27 cellular contexts compared by ENCODE assay signal in genomic region chr12:111010916-111011657, GRCh38. TPM values are rescaled to one million over a fixed set of nuclear protein-coding genes. Genes with fewer than 3 reads are reported as not detected.
"Had no signal": no experiment of that assay in that cellular context is flagged by ENCODE, and none has a peak within 500 bp of the region (broad histone marks: within the 10 kb centered on the region; RNA-seq: fewer than 3 reads in every experiment).

No MANE protein-coding gene starts in this region.

- H3K27me3 ChIP-seq: ovary, right atrium auricular region, uterus had no signal

- H3K4me3 Mint-ChIP-seq: mesothelial cell of epicardium; naive thymus-derived CD4-positive, alpha-beta T cell; natural killer cell treated with Interleukin-12 subunit alpha and Interleukin-12 subunit beta and Interleukin-15 and Interleukin-18, amount 100 ng/mL, for 72 hours; stimulated activated effector memory CD8-positive, alpha-beta T cell treated with anti-CD3 and anti-CD28 coated beads, Interleukin-12 subunit alpha, Interleukin-12 subunit beta, amount 100 ng/mL, for 72 hours; stimulated activated naive CD8-positive, alpha-beta T cell treated with anti-CD3 and anti-CD28 coated beads, Interleukin-15, Interleukin-2, amounts not matched to agents 100 ng/mL and 50 ng/mL, for 24 hours; type B pancreatic cell had no signal

- H3K36me3 ChIP-seq: left ventricle myocardium inferior, ovary, right atrium auricular region, suprapubic skin, thoracic aorta, tibial artery, uterus had no signal

- H3K9me3 ChIP-seq: left ventricle myocardium inferior, ovary, right atrium auricular region, suprapubic skin, thoracic aorta, tibial artery, uterus had no signal

- H3K4me1 Mint-ChIP-seq: mesothelial cell of epicardium; naive thymus-derived CD4-positive, alpha-beta T cell; stimulated activated effector memory CD8-positive, alpha-beta T cell treated with anti-CD3 and anti-CD28 coated beads, Interleukin-12 subunit alpha, Interleukin-12 subunit beta, amount 100 ng/mL, for 72 hours had no signal

- DNase-seq: islet precursor cell; left ventricle myocardium inferior; mesendoderm; naive thymus-derived CD4-positive, alpha-beta T cell; ovary; stimulated activated CD4-positive, alpha-beta T cell treated with anti-CD3 and anti-CD28 coated beads, Interleukin-12 subunit alpha, Interleukin-12 subunit beta, amount 100 ng/mL, for 4 hours; stimulated activated CD4-positive, alpha-beta T cell treated with anti-CD3 and anti-CD28 coated beads, Interleukin-15, amount 100 ng/mL, for 24 hours; stimulated activated CD4-positive, alpha-beta T cell treated with anti-CD3 and anti-CD28 coated beads, Interleukin-4, amount 100 ng/mL, for 24 hours; stimulated activated naive CD4-positive, alpha-beta T cell; tibial artery; uterus had no signal

- H3K27ac Mint-ChIP-seq: mesothelial cell of epicardium; naive thymus-derived CD4-positive, alpha-beta T cell; natural killer cell treated with Interleukin-12 subunit alpha and Interleukin-12 subunit beta and Interleukin-15 and Interleukin-18, amount 100 ng/mL, for 72 hours; progenitor cell of endocrine pancreas; stimulated activated effector memory CD8-positive, alpha-beta T cell treated with anti-CD3 and anti-CD28 coated beads, Interleukin-12 subunit alpha, Interleukin-12 subunit beta, amount 100 ng/mL, for 72 hours; stimulated activated naive CD8-positive, alpha-beta T cell treated with anti-CD3 and anti-CD28 coated beads, Interleukin-15, Interleukin-2, amounts not matched to agents 100 ng/mL and 50 ng/mL, for 24 hours; type B pancreatic cell had no signal

- H3K36me3 Mint-ChIP-seq: mesothelial cell of epicardium; natural killer cell treated with Interleukin-12 subunit alpha and Interleukin-12 subunit beta and Interleukin-15 and Interleukin-18, amount 100 ng/mL, for 72 hours; stimulated activated effector memory CD8-positive, alpha-beta T cell treated with anti-CD3 and anti-CD28 coated beads, Interleukin-12 subunit alpha, Interleukin-12 subunit beta, amount 100 ng/mL, for 72 hours; type B pancreatic cell had no signal

- H3K27ac ChIP-seq: left ventricle myocardium inferior, ovary, right atrium auricular region, skin epidermis, suprapubic skin, thoracic aorta, tibial artery, uterus had no signal

- H3K4me1 ChIP-seq: left ventricle myocardium inferior, right atrium auricular region, suprapubic skin, tibial artery, uterus had no signal

- ATAC-seq: naive thymus-derived CD4-positive, alpha-beta T cell; natural killer cell treated with Interleukin-12 subunit alpha and Interleukin-12 subunit beta and Interleukin-15 and Interleukin-18, amount 100 ng/mL, for 72 hours; sciatic nerve; stimulated activated effector memory CD8-positive, alpha-beta T cell treated with anti-CD3 and anti-CD28 coated beads, Interleukin-12 subunit alpha, Interleukin-12 subunit beta, amount 100 ng/mL, for 72 hours had no signal

- H3K4me3 ChIP-seq: left ventricle myocardium inferior, lung, ovary, right atrium auricular region, skin epidermis, suprapubic skin, thoracic aorta, tibial artery, uterus had no signal

RNA-seq across cellular contexts. Expression of gene CUX2, which starts 22.9 kb away (rescaled TPM):
- total RNA-seq: kidney epithelial cell; left ventricle myocardium inferior; myocyte; natural killer cell treated with Interleukin-12 subunit alpha and Interleukin-12 subunit beta and Interleukin-15 and Interleukin-18, amount 100 ng/mL, for 72 hours; pulmonary artery endothelial cell; renal cortical epithelial cell; right atrium auricular region; thoracic aorta had no signal
